ENCODE assay signal across 8 cellular contexts in genomic region chr6:34184726-34185125, GRCh38. TPM values are rescaled to one million over a fixed set of nuclear protein-coding genes. Genes with fewer than 3 reads are reported as not detected.
DNase-seq lines count a peak whose midpoint lies in the region; ATAC-seq, FAIRE-seq and TF ChIP-seq lines count a peak whose summit lies in the region.
"Not testable (repeated sequence)": the region's sequence is repeated elsewhere in the genome, so short reads cannot be mapped to it uniquely, and the experiment has no call there.
"Had no signal": no experiment of that assay in that cellular context is flagged by ENCODE, and none has a peak within 500 bp of the region (broad histone marks: within the 10 kb centered on the region; RNA-seq: fewer than 3 reads in every experiment).

No MANE protein-coding gene starts in this region.

- not testable (repeated sequence) for ATAC-seq in upper lobe of right lung

- not testable (repeated sequence) for H3K36me3 Mint-ChIP-seq in chondrocyte (ENCODE audit: low read depth)

- H3K4me1 Mint-ChIP-seq in chondrocyte (ENCODE audit: low read depth): not testable (repeated sequence)

- intact Hi-C loops in kidney (cut with DNase I); posterior vena cava (cut with DNase I); upper lobe of right lung (cut with DNase I): not testable (repeated sequence)

- peak; percentile 13 for DNase-seq in activated CD8-positive, alpha-beta memory T cell treated with anti-CD3 and anti-CD28 coated beads, Interleukin-2, amount 50 U/mL, for 48 hours
- DNase-seq in chondrocyte (ENCODE audit: low spot score): peak; percentile 19
- peak; percentile 20 for DNase-seq in kidney
- peak; percentile 31 for DNase-seq in posterior vena cava (ENCODE audit: low spot score)
- DNase-seq in stimulated activated CD8-positive, alpha-beta memory T cell treated with anti-CD3 and anti-CD28 coated beads, Interleukin-4, amount 100 ng/mL, for 48 hours: peak; percentile 15
- DNase-seq in upper lobe of right lung: peak; percentile 30

- not testable (repeated sequence) for H3K27me3 ChIP-seq in upper lobe of right lung

- TF ChIP-seq CTCF in chondrocyte (IDR thresholded peaks at IDR 0.05); kidney (IDR thresholded peaks at IDR 0.05; ENCODE audit: borderline replicate concordance, extremely low read depth, insufficient read depth); upper lobe of right lung (IDR thresholded peaks at IDR 0.05): not testable (repeated sequence)

- H3K9me3 ChIP-seq in kidney (ENCODE audit: control insufficient read depth in 1 of 2, low read length in 2 of 2); upper lobe of right lung: not testable (repeated sequence)

- H3K27me3 Mint-ChIP-seq in chondrocyte (ENCODE audit: low read depth): not testable (repeated sequence)

- peaks cover 11% of the 10 kb centered on the region for H3K9me3 Mint-ChIP-seq in chondrocyte (ENCODE audit: low read depth)

- FAIRE-seq in kidney (lab: Jason Lieb, UNC): not testable (repeated sequence)

- H3K4me3 ChIP-seq in kidney (ENCODE audit: low read length in 2 of 2); upper lobe of right lung: not testable (repeated sequence)

- H3K27ac Mint-ChIP-seq in chondrocyte (ENCODE audit: unreplicated experiment): not testable (repeated sequence)

- H3K9ac ChIP-seq in kidney (ENCODE audit: low read length in 2 of 2): not testable (repeated sequence)

- not testable (repeated sequence) for H3K4me3 Mint-ChIP-seq in chondrocyte (ENCODE audit: unreplicated experiment)

- not testable (repeated sequence) for H3K27ac ChIP-seq in kidney (ENCODE audit: low read depth in 2 of 2, low read length in 2 of 2); upper lobe of right lung

- not testable (repeated sequence) for H3K36me3 ChIP-seq in kidney (ENCODE audit: control insufficient read depth in 1 of 2, insufficient read depth in 2 of 2, low read length in 2 of 2); upper lobe of right lung

- not testable (repeated sequence) for H3K4me1 ChIP-seq in kidney (ENCODE audit: control insufficient read depth in 1 of 2, insufficient read depth in 1 of 2, low read depth in 1 of 2, low read length in 2 of 2); upper lobe of right lung

RNA-seq across cellular contexts. Expression of gene GRM4, which starts 38.8 kb away (rescaled TPM):
- total RNA-seq in chondrocyte (0.26 to 0.92 TPM (median 0.27 TPM) in 3 replicates), kidney (not detected), posterior vena cava (not detected), upper lobe of right lung (0.29 TPM)
- polyA plus RNA-seq in kidney (ENCODE audit: insufficient read depth, low read depth, low replicate concordance): not detected
- total RNA-seq: CD8-positive, alpha-beta memory T cell had no signal
- polyA plus RNA-seq: CD14-positive monocyte had no signal

RNA-seq across cellular contexts. Expression of gene HMGA1, which starts 51.9 kb away (rescaled TPM):
- total RNA-seq in chondrocyte (33.4 to 55.2 TPM (median 37.8 TPM) in 3 replicates), kidney (46.5 TPM), posterior vena cava (10 to 100 TPM; 11.3 to 39.7 TPM), upper lobe of right lung (54.7 TPM)
- polyA plus RNA-seq in kidney (ENCODE audit: insufficient read depth, low read depth, low replicate concordance): 27.1 TPM
